In the genomic region with DNA sequence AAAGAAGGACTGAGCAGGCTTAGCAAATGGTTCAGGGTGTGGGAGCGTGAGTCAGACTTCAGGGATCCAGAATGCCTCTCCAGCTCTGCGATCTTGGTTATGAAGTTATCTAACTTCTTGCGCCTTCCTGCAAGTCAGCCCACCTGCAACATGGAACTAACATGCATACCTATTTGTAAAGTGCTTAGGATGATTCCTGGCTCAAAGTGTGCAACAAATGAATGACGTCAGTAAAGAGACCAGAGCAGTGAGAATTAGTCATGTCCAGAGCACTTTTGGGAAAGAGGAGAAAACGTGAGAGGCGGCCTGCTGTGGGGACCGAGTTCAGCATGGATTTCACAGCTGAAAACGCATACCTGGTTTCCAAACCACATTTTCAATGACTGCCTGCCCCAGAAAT, we compare ENCODE assay signal across 30 cellular contexts.
"Had no signal": no experiment of that assay in that cellular context is flagged by ENCODE, and none has a peak within 500 bp of the region (broad histone marks: within the 10 kb centered on the region; RNA-seq: fewer than 3 reads in every experiment).

No MANE protein-coding gene starts in this region.

- H3K4me1 ChIP-seq: left lung, lower lobe of right lung, neural progenitor cell, parathyroid adenoma, psoas muscle, right atrium auricular region, spleen, upper lobe of left lung had no signal

- H3K79me2 ChIP-seq: parathyroid adenoma had no signal

- H3K4me3 ChIP-seq: left lung, lower lobe of right lung, neural progenitor cell, psoas muscle, right atrium auricular region, spleen, tibial nerve, upper lobe of left lung had no signal

- H3K4me3 Mint-ChIP-seq: immature natural killer cell; mesothelial cell of epicardium; naive B cell; natural killer cell; nephron progenitor cell; neural progenitor cell; stimulated activated memory B cell treated with anti-CD40 and anti-IgM and Interleukin-4, amounts not matched to agents 10 μg/mL and 1 μg/mL and 100 μg/mL, for 72 hours; stimulated activated naive CD8-positive, alpha-beta T cell treated with anti-CD3 and anti-CD28 coated beads, Interleukin-15, amount 100 ng/mL, for 72 hours had no signal

- H3K4me1 Mint-ChIP-seq: immature natural killer cell; mesothelial cell of epicardium; naive B cell; natural killer cell; neural progenitor cell; stimulated activated memory B cell treated with anti-CD40 and anti-IgM and Interleukin-4, amounts not matched to agents 10 μg/mL and 1 μg/mL and 100 μg/mL, for 72 hours; stimulated activated naive CD8-positive, alpha-beta T cell treated with anti-CD3 and anti-CD28 coated beads, Interleukin-15, amount 100 ng/mL, for 72 hours had no signal

- H3K27me3 ChIP-seq: left lung, neural progenitor cell, right atrium auricular region, spleen, tibial nerve, upper lobe of left lung had no signal

- FAIRE-seq: islet of Langerhans, kidney, small intestine had no signal

- H3K36me3 ChIP-seq: left lung, lower lobe of right lung, neural progenitor cell, neutrophil, right atrium auricular region, spleen, tibial nerve, upper lobe of left lung had no signal

- H3K27me3 Mint-ChIP-seq: naive B cell; stimulated activated memory B cell treated with anti-CD40 and anti-IgM and Interleukin-4, amounts not matched to agents 10 μg/mL and 1 μg/mL and 100 μg/mL, for 72 hours had no signal

- H3K27ac Mint-ChIP-seq: immature natural killer cell; mesothelial cell of epicardium; naive B cell; natural killer cell; nephron progenitor cell; neural progenitor cell; stimulated activated memory B cell treated with anti-CD40 and anti-IgM and Interleukin-4, amounts not matched to agents 10 μg/mL and 1 μg/mL and 100 μg/mL, for 72 hours; stimulated activated naive CD8-positive, alpha-beta T cell treated with anti-CD3 and anti-CD28 coated beads, Interleukin-15, amount 100 ng/mL, for 72 hours had no signal

- H3K4me2 ChIP-seq: neural progenitor cell had no signal

- H2AFZ ChIP-seq: neural progenitor cell, parathyroid adenoma had no signal

- ATAC-seq: left colon; left lung; lower lobe of right lung; natural killer cell; psoas muscle; sciatic nerve; stimulated activated memory B cell treated with anti-CD40 and anti-IgM and Interleukin-4, amounts not matched to agents 10 μg/mL and 1 μg/mL and 100 μg/mL, for 72 hours; stimulated activated naive CD8-positive, alpha-beta T cell treated with anti-CD3 and anti-CD28 coated beads, Interleukin-15, amount 100 ng/mL, for 72 hours had no signal

- H3K36me3 Mint-ChIP-seq: immature natural killer cell; mesothelial cell of epicardium; naive B cell; natural killer cell; neural progenitor cell; stimulated activated memory B cell treated with anti-CD40 and anti-IgM and Interleukin-4, amounts not matched to agents 10 μg/mL and 1 μg/mL and 100 μg/mL, for 72 hours had no signal

- H3K9ac ChIP-seq: neural progenitor cell, parathyroid adenoma had no signal

- H3K27ac ChIP-seq: left lung, lower lobe of right lung, neural progenitor cell, neutrophil, parathyroid adenoma, psoas muscle, right atrium auricular region, spleen, tibial nerve, upper lobe of left lung had no signal

- DNase-seq: hypothalamus; immature natural killer cell; kidney; left colon; left lung; lower lobe of right lung; mammary epithelial cell; mesenchymal stem cell; naive B cell; natural killer cell; nephron progenitor cell; occipital lobe; psoas muscle; small intestine; spleen; stimulated activated CD4-positive, alpha-beta T cell treated with anti-CD3 and anti-CD28 coated beads, Interleukin-4, amount 100 ng/mL, for 4 hours; stimulated activated CD8-positive, alpha-beta memory T cell treated with anti-CD3 and anti-CD28 coated beads, Interleukin-4, amount 100 ng/mL, for 48 hours; stimulated activated naive CD4-positive, alpha-beta T cell treated with Interleukin-2 at 50 U/mL for 16 hours; stimulated activated naive CD8-positive, alpha-beta T cell treated with anti-CD3 and anti-CD28 coated beads, Interleukin-15, amount 100 ng/mL, for 72 hours; substantia nigra; upper lobe of left lung had no signal

- H3K9me3 Mint-ChIP-seq: natural killer cell; stimulated activated naive CD8-positive, alpha-beta T cell treated with anti-CD3 and anti-CD28 coated beads, Interleukin-15, amount 100 ng/mL, for 72 hours had no signal

- H3K9me3 ChIP-seq: lower lobe of right lung, neutrophil, psoas muscle, upper lobe of left lung had no signal
